2 cellular contexts compared by ENCODE assay signal in the genomic region with DNA sequence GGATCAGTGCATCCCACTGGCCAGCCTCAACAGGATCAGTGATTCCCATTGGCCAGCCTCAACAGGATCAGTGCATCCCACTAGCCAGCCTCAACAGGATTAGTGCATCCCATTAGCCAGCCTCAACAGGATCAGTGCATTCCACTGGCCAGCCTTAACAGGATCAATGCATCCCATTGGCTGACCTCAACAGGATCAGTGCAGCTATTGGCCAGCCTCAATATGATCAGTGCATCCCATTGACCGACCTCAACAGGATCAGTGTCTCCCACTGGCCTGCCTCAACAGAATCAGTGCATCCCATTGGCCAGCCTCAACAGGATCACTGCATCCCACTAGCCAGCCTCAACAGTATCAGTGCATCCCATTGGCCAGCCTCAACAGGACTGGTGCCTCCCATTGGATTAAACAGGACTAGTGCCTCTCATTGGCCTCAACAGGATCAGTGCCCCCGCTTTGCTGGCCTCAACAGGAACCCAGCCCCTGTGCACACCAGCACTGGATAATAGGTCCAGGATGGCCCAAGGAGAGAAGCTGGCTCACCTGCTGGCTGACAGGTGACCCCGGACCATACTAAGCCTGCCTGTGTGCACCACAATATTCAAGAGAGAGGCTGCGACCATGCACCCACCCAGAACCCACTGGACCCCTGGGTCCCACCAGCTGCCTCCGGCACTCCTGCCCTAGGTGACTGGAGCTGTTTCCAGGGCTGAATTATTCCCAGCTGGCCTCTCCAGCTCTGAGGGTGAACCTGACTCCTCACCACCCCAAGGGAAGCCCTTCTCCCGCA.
TF ChIP-seq lines count a peak whose summit lies in the region.

No MANE protein-coding gene starts in this region.

TF ChIP-seq in IMR-90, 13 proteins besides CTCF, POLR2A, EP300 and RAD21:
- TF ChIP-seq, protein P1, sequence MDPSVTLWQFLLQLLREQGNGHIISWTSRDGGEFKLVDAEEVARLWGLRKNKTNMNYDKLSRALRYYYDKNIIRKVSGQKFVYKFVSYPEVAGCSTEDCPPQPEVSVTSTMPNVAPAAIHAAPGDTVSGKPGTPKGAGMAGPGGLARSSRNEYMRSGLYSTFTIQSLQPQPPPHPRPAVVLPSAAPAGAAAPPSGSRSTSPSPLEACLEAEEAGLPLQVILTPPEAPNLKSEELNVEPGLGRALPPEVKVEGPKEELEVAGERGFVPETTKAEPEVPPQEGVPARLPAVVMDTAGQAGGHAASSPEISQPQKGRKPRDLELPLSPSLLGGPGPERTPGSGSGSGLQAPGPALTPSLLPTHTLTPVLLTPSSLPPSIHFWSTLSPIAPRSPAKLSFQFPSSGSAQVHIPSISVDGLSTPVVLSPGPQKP (IDR thresholded peaks at IDR 0.05; ENCODE audit: borderline replicate concordance, low read depth, low read length): no peak
- no peak for TF ChIP-seq CHD1 (IDR thresholded peaks at IDR 0.05; ENCODE audit: low read depth, low read length)
- no peak for TF ChIP-seq MAZ (IDR thresholded peaks at IDR 0.05; ENCODE audit: borderline replicate concordance, low read depth, low read length)
- TF ChIP-seq FOS (IDR thresholded peaks at IDR 0.05; ENCODE audit: low read depth, low read length): no peak
- no peak for TF ChIP-seq MAFK (IDR thresholded peaks at IDR 0.05; ENCODE audit: low read depth, low read length)
- TF ChIP-seq NFE2L2 (IDR thresholded peaks at IDR 0.05; ENCODE audit: low read depth, low read length): no peak
- TF ChIP-seq RFX5 (IDR thresholded peaks at IDR 0.05; ENCODE audit: low read depth, low read length): no peak
- TF ChIP-seq RCOR1 (IDR thresholded peaks at IDR 0.05; ENCODE audit: insufficient replicate concordance, low read length): no peak
- TF ChIP-seq, protein P2, sequence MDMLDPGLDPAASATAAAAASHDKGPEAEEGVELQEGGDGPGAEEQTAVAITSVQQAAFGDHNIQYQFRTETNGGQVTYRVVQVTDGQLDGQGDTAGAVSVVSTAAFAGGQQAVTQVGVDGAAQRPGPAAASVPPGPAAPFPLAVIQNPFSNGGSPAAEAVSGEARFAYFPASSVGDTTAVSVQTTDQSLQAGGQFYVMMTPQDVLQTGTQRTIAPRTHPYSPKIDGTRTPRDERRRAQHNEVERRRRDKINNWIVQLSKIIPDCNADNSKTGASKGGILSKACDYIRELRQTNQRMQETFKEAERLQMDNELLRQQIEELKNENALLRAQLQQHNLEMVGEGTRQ (IDR thresholded peaks at IDR 0.05; ENCODE audit: low read depth, low read length): no peak
- no peak for TF ChIP-seq BHLHE40 (IDR thresholded peaks at IDR 0.05; ENCODE audit: low read depth, low read length)

TF ChIP-seq in K562, 482 proteins besides CTCF, POLR2A, EP300 and RAD21:
- TF ChIP-seq, protein P3, sequence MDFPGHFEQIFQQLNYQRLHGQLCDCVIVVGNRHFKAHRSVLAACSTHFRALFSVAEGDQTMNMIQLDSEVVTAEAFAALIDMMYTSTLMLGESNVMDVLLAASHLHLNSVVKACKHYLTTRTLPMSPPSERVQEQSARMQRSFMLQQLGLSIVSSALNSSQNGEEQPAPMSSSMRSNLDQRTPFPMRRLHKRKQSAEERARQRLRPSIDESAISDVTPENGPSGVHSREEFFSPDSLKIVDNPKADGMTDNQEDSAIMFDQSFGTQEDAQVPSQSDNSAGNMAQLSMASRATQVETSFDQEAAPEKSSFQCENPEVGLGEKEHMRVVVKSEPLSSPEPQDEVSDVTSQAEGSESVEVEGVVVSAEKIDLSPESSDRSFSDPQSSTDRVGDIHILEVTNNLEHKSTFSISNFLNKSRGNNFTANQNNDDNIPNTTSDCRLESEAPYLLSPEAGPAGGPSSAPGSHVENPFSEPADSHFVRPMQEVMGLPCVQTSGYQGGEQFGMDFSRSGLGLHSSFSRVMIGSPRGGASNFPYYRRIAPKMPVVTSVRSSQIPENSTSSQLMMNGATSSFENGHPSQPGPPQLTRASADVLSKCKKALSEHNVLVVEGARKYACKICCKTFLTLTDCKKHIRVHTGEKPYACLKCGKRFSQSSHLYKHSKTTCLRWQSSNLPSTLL (IDR thresholded peaks at IDR 0.05): peak; percentile 74; the same call in 1 of the 2 replicates
- TF ChIP-seq NONO (IDR thresholded peaks at IDR 0.05; ENCODE audit: low read depth in 2 of 2, low read length in 1 of 2): no peak
- TF ChIP-seq MEIS2 (IDR thresholded peaks at IDR 0.05; ENCODE audit: partially characterized antibody): no peak
- no peak for TF ChIP-seq NCOA1 (IDR thresholded peaks at IDR 0.05; ENCODE audit: low read depth)
- no peak for TF ChIP-seq ARNT (IDR thresholded peaks at IDR 0.05)
- peak; percentile 49 for TF ChIP-seq ASH1L (IDR thresholded peaks at IDR 0.05; ENCODE audit: borderline replicate concordance, low read depth, partially characterized antibody)
- TF ChIP-seq BRCA1 (IDR thresholded peaks at IDR 0.05): no peak
- 0 out of 2 replicates have a peak, but pooled peaks have one; percentile 51 for TF ChIP-seq BRCA1 (CRISPR knock-in tag; IDR thresholded peaks at IDR 0.05)
- TF ChIP-seq, protein P4, sequence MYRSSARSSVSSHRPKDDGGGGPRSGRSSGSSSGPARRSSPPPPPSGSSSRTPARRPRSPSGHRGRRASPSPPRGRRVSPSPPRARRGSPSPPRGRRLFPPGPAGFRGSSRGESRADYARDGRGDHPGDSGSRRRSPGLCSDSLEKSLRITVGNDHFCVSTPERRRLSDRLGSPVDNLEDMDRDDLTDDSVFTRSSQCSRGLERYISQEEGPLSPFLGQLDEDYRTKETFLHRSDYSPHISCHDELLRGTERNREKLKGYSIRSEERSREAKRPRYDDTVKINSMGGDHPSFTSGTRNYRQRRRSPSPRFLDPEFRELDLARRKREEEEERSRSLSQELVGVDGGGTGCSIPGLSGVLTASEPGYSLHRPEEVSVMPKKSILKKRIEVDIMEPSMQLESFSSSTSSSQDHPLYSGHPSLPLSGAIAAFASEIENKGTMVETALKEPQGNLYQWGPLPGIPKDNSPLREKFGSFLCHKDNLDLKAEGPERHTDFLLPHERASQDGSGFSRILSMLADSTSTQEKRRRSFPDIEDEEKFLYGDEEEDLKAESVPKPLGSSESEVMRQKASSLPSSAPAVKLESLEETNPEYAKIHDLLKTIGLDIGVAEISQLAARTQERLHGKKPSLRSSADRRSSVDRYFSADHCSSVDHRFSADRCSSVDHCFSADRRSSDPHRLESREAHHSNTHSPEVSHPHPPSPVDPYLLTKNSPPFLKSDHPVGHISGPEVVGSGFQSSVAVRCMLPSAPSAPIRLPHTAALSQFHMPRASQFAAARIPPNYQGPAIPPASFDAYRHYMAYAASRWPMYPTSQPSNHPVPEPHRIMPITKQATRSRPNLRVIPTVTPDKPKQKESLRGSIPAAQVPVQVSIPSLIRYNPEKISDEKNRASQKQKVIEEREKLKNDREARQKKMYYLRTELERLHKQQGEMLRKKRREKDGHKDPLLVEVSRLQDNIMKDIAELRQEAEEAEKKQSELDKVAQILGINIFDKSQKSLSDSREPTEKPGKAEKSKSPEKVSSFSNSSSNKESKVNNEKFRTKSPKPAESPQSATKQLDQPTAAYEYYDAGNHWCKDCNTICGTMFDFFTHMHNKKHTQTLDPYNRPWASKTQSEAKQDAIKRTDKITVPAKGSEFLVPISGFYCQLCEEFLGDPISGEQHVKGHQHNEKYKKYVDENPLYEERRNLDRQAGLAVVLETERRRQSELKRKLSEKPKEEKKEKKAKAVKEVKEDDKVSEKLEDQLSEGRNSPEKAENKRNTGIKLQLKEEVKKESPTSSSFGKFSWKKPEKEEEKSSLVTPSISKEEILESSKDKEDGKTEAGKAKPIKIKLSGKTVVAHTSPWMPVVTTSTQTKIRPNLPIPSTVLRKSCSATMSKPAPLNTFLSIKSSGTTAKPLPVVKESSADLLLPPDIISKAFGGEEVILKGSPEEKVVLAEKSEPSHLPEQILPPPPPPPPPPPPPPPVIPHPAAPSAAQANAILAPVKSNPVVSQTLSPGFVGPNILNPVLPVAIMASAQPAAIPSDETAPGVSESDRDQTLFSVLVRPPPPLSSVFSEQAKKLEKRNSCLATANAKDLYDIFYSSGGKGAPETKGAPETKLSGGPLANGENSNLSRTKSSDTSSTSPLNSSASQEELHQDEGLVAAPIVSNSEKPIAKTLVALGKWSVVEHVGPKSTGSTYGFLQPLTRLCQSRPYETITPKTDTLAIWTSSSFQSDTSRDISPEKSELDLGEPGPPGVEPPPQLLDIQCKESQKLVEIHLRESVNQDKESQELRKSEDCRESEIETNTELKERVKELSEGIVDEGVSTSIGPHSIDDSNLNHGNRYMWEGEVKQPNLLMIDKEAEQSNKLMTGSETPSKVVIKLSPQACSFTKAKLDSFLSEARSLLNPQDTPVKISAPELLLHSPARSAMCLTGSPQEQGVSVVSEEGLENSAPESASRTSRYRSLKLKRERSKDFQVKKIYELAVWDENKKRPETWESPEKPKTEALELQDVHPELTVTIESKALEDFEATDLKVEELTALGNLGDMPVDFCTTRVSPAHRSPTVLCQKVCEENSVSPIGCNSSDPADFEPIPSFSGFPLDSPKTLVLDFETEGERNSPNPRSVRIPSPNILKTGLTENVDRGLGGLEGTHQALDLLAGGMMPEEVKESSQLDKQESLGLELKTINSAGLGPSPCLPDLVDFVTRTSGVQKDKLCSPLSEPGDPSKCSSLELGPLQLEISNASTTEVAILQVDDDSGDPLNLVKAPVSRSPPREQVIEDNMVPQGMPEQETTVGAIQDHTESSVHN (IDR thresholded peaks at IDR 0.05; ENCODE audit: borderline replicate concordance in 1 of 2, low read depth in 1 of 2): no peak
- no peak for TF ChIP-seq RBBP5 (IDR thresholded peaks at IDR 0.05; ENCODE audit: borderline replicate concordance, insufficient read depth, low read length, poor library complexity, severe bottlenecking)
- TF ChIP-seq CC2D1A (IDR thresholded peaks at IDR 0.05): peak; percentile 82
- TF ChIP-seq NFYB (IDR thresholded peaks at IDR 0.05; ENCODE audit: extremely low read depth, insufficient read length): peak; percentile 31
